Comparison of ENCODE assay signal across 13 cellular contexts in genomic region chr4:8540586-8540985, GRCh38. TPM values are rescaled to one million over a fixed set of nuclear protein-coding genes. Genes with fewer than 3 reads are reported as not detected.
"Had no signal": no experiment of that assay in that cellular context is flagged by ENCODE, and none has a peak within 500 bp of the region (broad histone marks: within the 10 kb centered on the region; RNA-seq: fewer than 3 reads in every experiment).

No MANE protein-coding gene starts in this region.

- H3K4me3 ChIP-seq: cardiac muscle cell, esophagus squamous epithelium, thyroid gland had no signal

- DNase-seq: activated B cell treated with CpG ODN at 0.5 μM for 24 hours; effector memory CD8-positive, alpha-beta T cell; esophagus squamous epithelium; occipital lobe; retina; stimulated activated naive CD4-positive, alpha-beta T cell treated with Interleukin-2 at 50 U/mL for 16 hours; thyroid gland had no signal

- H3K27me3 ChIP-seq: cardiac muscle cell, thyroid gland had no signal

- H3K9me3 ChIP-seq: esophagus squamous epithelium, thyroid gland had no signal

- ATAC-seq: effector memory CD8-positive, alpha-beta T cell had no signal

- H3K27ac ChIP-seq: cardiac muscle cell, esophagus squamous epithelium, thyroid gland had no signal

- H3K36me3 ChIP-seq: cardiac muscle cell, esophagus squamous epithelium, thyroid gland had no signal

RNA-seq across cellular contexts. Expression of gene GPR78, which starts 39.6 kb away (rescaled TPM):
- total RNA-seq: activated B cell treated with CpG ODN at 0.5 μM for 24 hours; activated CD8-positive, alpha-beta T cell treated with anti-CD3 and anti-CD28 coated beads for 36 hours; dermis microvascular lymphatic vessel endothelial cell; glomerular endothelial cell; mononuclear cell; occipital lobe; subcutaneous adipose tissue; thyroid gland had no signal

RNA-seq across cellular contexts. Expression of gene CPZ, which starts 52.0 kb away (rescaled TPM):
- total RNA-seq: activated B cell treated with CpG ODN at 0.5 μM for 24 hours; activated CD8-positive, alpha-beta T cell treated with anti-CD3 and anti-CD28 coated beads for 36 hours; dermis microvascular lymphatic vessel endothelial cell; mononuclear cell had no signal
